23 cellular contexts compared by ENCODE assay signal in the genomic region with DNA sequence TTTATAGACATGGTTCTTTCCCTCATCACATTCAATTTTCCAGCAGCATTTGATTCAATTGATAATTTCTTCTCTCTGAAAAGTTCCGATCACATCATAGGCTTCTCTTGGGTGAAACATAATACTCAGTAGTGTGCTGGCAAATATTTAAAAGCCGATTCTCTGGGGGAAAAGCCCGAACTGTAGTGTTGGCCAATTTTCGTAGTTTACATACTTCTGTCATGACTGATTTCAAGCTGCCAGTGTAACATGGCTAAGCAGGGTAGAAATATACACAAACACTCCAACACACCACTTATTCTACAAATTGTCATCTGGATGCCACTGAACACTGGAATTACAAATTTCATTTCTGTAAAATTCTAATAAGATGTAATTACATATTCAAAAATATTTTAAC. TPM values are rescaled to one million over a fixed set of nuclear protein-coding genes. Genes with fewer than 3 reads are reported as not detected.
A peak's percentile ranks its signal among the peaks of the same experiment; 100 is the strongest.
DNase-seq lines count a peak whose midpoint lies in the region; ATAC-seq and TF ChIP-seq lines count a peak whose summit lies in the region.
"Had no signal": no experiment of that assay in that cellular context is flagged by ENCODE, and none has a peak within 500 bp of the region (broad histone marks: within the 10 kb centered on the region; RNA-seq: fewer than 3 reads in every experiment).

No MANE protein-coding gene starts in this region.

- no peak for TF ChIP-seq CTCF in osteoblast (IDR thresholded peaks at IDR 0.05; ENCODE audit: extremely low read depth, low read depth, low read length)

- no peak overlapping the region for H2AFZ ChIP-seq in osteoblast (ENCODE audit: low read length)

- H3K36me3 ChIP-seq in osteoblast (ENCODE audit: insufficient read depth, low read length): no peaks in the 10 kb centered on the region
- H3K36me3 ChIP-seq: esophagus squamous epithelium, left ventricle myocardium inferior, right lobe of liver, thyroid gland had no signal

- H4K20me1 ChIP-seq in osteoblast (ENCODE audit: insufficient read depth, low read length): no peaks in the 10 kb centered on the region

- no peak overlapping the region for H3K4me2 ChIP-seq in osteoblast (ENCODE audit: insufficient read depth, low read length)
- H3K4me2 ChIP-seq: SK-N-SH had no signal

- H3K4me1 ChIP-seq in osteoblast (ENCODE audit: insufficient read depth, low read length): no peaks in the 10 kb centered on the region
- H3K4me1 ChIP-seq: esophagus squamous epithelium, left ventricle myocardium inferior, right lobe of liver, thyroid gland had no signal

- H3K79me2 ChIP-seq in osteoblast (ENCODE audit: insufficient read depth, low read length): no peaks in the 10 kb centered on the region

- H3K4me3 ChIP-seq in osteoblast (ENCODE audit: insufficient read depth, low read length): no peak overlapping the region
- H3K4me3 ChIP-seq: esophagus squamous epithelium, left ventricle myocardium inferior, right lobe of liver, thyroid gland had no signal

- H3K9me3 ChIP-seq in osteoblast (ENCODE audit: low read depth, low read length): no peaks in the 10 kb centered on the region
- H3K9me3 ChIP-seq: esophagus squamous epithelium, left ventricle myocardium inferior, right lobe of liver, SK-N-SH, thyroid gland had no signal

- DNase-seq in EH (ENCODE audit: low read depth): peak; percentile 18
- peak; percentile 37 for DNase-seq in LHCN-M2 (ENCODE audit: low read depth)
- DNase-seq in dedifferentiated amniotic fluid mesenchymal stem cell (ENCODE audit: extremely low spot score): peak; percentile 84
- DNase-seq in osteoblast (ENCODE audit: insufficient read length, low spot score, missing footprints): peak; percentile 10
- no peak for DNase-seq in NCI-H226
- no peak for DNase-seq in Kasumi-1 (lab: John Stamatoyannopoulos, UW)
- DNase-seq: activated B cell treated with CpG ODN at 0.5 μM for 24 hours; activated CD8-positive, alpha-beta T cell treated with anti-CD3 and anti-CD28 coated beads for 36 hours; activated naive CD4-positive, alpha-beta T cell treated with anti-CD3 and anti-CD28 coated beads for 36 hours; aorta; DMS53; effector memory CD4-positive, alpha-beta T cell; esophagus squamous epithelium; left ventricle myocardium inferior; midbrain; NCI-H187 treated with DMSO at 0.1 percent for 48 hours; right lobe of liver; SK-N-SH; thyroid gland had no signal

- H3K27me3 ChIP-seq in osteoblast (ENCODE audit: insufficient read depth, low read length): no peaks in the 10 kb centered on the region
- H3K27me3 ChIP-seq: esophagus squamous epithelium, right lobe of liver, thyroid gland had no signal

- ATAC-seq in GM21723 (IDR thresholded peaks at IDR 0.05; ENCODE audit: unreplicated experiment) (no peak), HG03460 (IDR thresholded peaks at IDR 0.05; ENCODE audit: unreplicated experiment) (no peak)
- ATAC-seq: activated CD8-positive, alpha-beta T cell treated with anti-CD3 and anti-CD28 coated beads for 36 hours; right lobe of liver; stimulated activated memory B cell treated with anti-CD40 and anti-IgM and Interleukin-4, amounts not matched to agents 10 μg/mL and 1 μg/mL and 100 μg/mL, for 72 hours had no signal

- H3K27ac ChIP-seq in osteoblast (ENCODE audit: low read depth, low read length): no peak overlapping the region
- H3K27ac ChIP-seq: esophagus squamous epithelium, left ventricle myocardium inferior, right lobe of liver, thyroid gland had no signal

RNA-seq across cellular contexts. Expression of a gene that starts 56.1 kb away (rescaled TPM):
- not detected in 2 replicates for total RNA-seq in LHCN-M2 (2014; rRNA removed)
- polyA plus RNA-seq in LHCN-M2 (2012): not detected
- total RNA-seq in osteoblast: not detected in 2 replicates
- total RNA-seq: activated B cell treated with CpG ODN at 0.5 μM for 24 hours; activated CD8-positive, alpha-beta T cell treated with anti-CD3 and anti-CD28 coated beads for 36 hours; activated naive CD4-positive, alpha-beta T cell treated with anti-CD3 and anti-CD28 coated beads for 36 hours; left ventricle myocardium inferior had no signal
- polyA plus RNA-seq: aorta, IgD-negative memory B cell, SK-N-SH had no signal

Comparison
In these comparisons a context has a peak if more than half of its experiments do, and no peak if none do; other contexts are left out.
1. DNase-seq: peak in EH (single experiment), LHCN-M2 (single experiment), dedifferentiated amniotic fluid mesenchymal stem cell (single experiment) and osteoblast (single experiment); none in NCI-H226 (single experiment) and Kasumi-1 (0 of 2).